8 cellular contexts compared by ENCODE assay signal in genomic region chr12:39840422-39840821, GRCh38.
"Had no signal": no experiment of that assay in that cellular context is flagged by ENCODE, and none has a peak within 500 bp of the region (broad histone marks: within the 10 kb centered on the region; RNA-seq: fewer than 3 reads in every experiment).

No MANE protein-coding gene starts in this region.

- DNase-seq: GDM1, GF-D8 had no signal

- FAIRE-seq: G401.6, GM12878, GM12891, GM12892, GM18507, GM19239 had no signal

- ATAC-seq: GM12878 had no signal

- H3K4me3 ChIP-seq: GM12878 had no signal
